1 cellular context compared by ENCODE assay signal in the genomic region with DNA sequence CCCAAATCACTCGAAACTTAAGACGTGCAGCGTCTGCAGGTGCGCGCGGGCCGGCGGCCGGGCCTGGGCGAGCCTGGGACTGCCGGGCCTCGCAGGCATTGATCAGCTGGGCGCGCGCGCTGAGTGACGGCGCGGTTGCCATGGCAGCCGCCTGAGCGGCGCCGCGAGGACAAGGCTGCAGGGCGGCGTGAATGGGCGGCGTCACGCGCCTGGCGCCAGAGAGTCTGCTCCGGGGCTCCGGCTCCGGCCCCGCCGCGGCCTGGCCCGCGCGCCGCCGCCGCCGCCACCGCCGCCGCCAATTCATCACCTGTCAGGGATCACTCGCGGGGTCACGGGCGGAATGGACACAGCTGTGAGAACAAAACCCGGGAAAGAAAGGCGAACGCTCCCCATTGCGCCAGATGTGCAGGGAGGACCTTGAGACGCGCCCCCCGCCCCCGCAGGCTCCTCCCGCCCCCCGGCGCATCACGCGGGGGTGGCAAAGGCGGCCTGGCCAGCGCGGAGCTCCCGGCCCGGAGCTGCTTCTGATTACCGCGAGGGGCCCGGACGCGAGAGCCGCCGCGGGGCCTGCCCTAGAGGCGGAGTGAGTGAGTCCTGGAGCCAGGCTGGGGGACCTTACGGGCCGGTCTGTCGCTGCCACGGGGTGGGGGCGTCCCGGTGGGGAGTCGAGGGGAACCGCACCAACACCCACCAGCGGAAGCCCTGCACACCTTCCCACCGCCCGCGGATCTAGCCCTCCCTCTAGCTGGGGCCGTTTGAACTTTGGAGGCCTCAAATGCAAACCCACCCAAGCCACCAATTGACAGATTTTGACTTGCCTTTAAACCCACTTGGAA.
TF ChIP-seq lines count a peak whose summit lies in the region.

No MANE protein-coding gene starts in this region.

TF ChIP-seq in HEK293, 187 proteins besides CTCF, POLR2A, EP300 and RAD21 (continued from another document):
- TF ChIP-seq, protein P1, sequence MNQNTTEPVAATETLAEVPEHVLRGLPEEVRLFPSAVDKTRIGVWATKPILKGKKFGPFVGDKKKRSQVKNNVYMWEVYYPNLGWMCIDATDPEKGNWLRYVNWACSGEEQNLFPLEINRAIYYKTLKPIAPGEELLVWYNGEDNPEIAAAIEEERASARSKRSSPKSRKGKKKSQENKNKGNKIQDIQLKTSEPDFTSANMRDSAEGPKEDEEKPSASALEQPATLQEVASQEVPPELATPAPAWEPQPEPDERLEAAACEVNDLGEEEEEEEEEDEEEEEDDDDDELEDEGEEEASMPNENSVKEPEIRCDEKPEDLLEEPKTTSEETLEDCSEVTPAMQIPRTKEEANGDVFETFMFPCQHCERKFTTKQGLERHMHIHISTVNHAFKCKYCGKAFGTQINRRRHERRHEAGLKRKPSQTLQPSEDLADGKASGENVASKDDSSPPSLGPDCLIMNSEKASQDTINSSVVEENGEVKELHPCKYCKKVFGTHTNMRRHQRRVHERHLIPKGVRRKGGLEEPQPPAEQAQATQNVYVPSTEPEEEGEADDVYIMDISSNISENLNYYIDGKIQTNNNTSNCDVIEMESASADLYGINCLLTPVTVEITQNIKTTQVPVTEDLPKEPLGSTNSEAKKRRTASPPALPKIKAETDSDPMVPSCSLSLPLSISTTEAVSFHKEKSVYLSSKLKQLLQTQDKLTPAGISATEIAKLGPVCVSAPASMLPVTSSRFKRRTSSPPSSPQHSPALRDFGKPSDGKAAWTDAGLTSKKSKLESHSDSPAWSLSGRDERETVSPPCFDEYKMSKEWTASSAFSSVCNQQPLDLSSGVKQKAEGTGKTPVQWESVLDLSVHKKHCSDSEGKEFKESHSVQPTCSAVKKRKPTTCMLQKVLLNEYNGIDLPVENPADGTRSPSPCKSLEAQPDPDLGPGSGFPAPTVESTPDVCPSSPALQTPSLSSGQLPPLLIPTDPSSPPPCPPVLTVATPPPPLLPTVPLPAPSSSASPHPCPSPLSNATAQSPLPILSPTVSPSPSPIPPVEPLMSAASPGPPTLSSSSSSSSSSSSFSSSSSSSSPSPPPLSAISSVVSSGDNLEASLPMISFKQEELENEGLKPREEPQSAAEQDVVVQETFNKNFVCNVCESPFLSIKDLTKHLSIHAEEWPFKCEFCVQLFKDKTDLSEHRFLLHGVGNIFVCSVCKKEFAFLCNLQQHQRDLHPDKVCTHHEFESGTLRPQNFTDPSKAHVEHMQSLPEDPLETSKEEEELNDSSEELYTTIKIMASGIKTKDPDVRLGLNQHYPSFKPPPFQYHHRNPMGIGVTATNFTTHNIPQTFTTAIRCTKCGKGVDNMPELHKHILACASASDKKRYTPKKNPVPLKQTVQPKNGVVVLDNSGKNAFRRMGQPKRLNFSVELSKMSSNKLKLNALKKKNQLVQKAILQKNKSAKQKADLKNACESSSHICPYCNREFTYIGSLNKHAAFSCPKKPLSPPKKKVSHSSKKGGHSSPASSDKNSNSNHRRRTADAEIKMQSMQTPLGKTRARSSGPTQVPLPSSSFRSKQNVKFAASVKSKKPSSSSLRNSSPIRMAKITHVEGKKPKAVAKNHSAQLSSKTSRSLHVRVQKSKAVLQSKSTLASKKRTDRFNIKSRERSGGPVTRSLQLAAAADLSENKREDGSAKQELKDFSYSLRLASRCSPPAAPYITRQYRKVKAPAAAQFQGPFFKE (tag by site-specific recombination; IDR thresholded peaks at IDR 0.05; ENCODE audit: borderline replicate concordance): no peak
- peak; percentile 34; the same call in 1 of the 2 replicates for TF ChIP-seq ZBTB8A (tag by site-specific recombination; IDR thresholded peaks at IDR 0.05)
- TF ChIP-seq ZSCAN30 (tag by site-specific recombination; IDR thresholded peaks at IDR 0.05): 0 out of 2 replicates have a peak, but pooled peaks have one; percentile 29
- TF ChIP-seq ZNF112 (tag by site-specific recombination; IDR thresholded peaks at IDR 0.05): no peak
- TF ChIP-seq SP3 (tag by site-specific recombination; IDR thresholded peaks at IDR 0.05): peak; percentile 70
- TF ChIP-seq ZNF596 (tag by site-specific recombination; IDR thresholded peaks at IDR 0.05): no peak
- TF ChIP-seq ZFHX2 (tag by site-specific recombination; conservative IDR thresholded peaks at IDR 0.05): peak; percentile 81
- peak; percentile 67 for TF ChIP-seq EGR2 (tag by site-specific recombination; IDR thresholded peaks at IDR 0.05; ENCODE audit: low read depth)
- TF ChIP-seq SETDB1 (IDR thresholded peaks at IDR 0.05; ENCODE audit: insufficient read length, low read length): no peak
- no peak for TF ChIP-seq GLIS1 (tag by site-specific recombination; IDR thresholded peaks at IDR 0.05)
- TF ChIP-seq PBX3 (CRISPR knock-in tag; IDR thresholded peaks at IDR 0.05): peak; percentile 53; the same call in 1 of the 2 replicates
- TF ChIP-seq, protein P2, sequence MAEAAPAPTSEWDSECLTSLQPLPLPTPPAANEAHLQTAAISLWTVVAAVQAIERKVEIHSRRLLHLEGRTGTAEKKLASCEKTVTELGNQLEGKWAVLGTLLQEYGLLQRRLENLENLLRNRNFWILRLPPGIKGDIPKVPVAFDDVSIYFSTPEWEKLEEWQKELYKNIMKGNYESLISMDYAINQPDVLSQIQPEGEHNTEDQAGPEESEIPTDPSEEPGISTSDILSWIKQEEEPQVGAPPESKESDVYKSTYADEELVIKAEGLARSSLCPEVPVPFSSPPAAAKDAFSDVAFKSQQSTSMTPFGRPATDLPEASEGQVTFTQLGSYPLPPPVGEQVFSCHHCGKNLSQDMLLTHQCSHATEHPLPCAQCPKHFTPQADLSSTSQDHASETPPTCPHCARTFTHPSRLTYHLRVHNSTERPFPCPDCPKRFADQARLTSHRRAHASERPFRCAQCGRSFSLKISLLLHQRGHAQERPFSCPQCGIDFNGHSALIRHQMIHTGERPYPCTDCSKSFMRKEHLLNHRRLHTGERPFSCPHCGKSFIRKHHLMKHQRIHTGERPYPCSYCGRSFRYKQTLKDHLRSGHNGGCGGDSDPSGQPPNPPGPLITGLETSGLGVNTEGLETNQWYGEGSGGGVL (tag by site-specific recombination; IDR thresholded peaks at IDR 0.05): 0 out of 2 replicates have a peak, but pooled peaks have one; percentile 39
- TF ChIP-seq SP2 (tag by site-specific recombination; IDR thresholded peaks at IDR 0.05): peak; percentile 43
- peak; percentile 35; the same call in 1 of the 2 replicates for TF ChIP-seq ZNF335 (tag by site-specific recombination; conservative IDR thresholded peaks at IDR 0.05)
- TF ChIP-seq, protein P3, sequence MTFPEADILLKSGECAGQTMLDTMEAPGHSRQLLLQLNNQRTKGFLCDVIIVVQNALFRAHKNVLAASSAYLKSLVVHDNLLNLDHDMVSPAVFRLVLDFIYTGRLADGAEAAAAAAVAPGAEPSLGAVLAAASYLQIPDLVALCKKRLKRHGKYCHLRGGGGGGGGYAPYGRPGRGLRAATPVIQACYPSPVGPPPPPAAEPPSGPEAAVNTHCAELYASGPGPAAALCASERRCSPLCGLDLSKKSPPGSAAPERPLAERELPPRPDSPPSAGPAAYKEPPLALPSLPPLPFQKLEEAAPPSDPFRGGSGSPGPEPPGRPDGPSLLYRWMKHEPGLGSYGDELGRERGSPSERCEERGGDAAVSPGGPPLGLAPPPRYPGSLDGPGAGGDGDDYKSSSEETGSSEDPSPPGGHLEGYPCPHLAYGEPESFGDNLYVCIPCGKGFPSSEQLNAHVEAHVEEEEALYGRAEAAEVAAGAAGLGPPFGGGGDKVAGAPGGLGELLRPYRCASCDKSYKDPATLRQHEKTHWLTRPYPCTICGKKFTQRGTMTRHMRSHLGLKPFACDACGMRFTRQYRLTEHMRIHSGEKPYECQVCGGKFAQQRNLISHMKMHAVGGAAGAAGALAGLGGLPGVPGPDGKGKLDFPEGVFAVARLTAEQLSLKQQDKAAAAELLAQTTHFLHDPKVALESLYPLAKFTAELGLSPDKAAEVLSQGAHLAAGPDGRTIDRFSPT (tag by site-specific recombination; IDR thresholded peaks at IDR 0.05): peak; percentile 53
- TF ChIP-seq, protein P4, sequence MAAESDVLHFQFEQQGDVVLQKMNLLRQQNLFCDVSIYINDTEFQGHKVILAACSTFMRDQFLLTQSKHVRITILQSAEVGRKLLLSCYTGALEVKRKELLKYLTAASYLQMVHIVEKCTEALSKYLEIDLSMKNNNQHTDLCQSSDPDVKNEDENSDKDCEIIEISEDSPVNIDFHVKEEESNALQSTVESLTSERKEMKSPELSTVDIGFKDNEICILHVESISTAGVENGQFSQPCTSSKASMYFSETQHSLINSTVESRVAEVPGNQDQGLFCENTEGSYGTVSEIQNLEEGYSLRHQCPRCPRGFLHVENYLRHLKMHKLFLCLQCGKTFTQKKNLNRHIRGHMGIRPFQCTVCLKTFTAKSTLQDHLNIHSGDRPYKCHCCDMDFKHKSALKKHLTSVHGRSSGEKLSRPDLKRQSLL (tag by site-specific recombination; IDR thresholded peaks at IDR 0.05): peak; percentile 59; the same call in 1 of the 2 replicates
- peak; percentile 66 for TF ChIP-seq PATZ1 (tag by site-specific recombination; IDR thresholded peaks at IDR 0.05)
- no peak for TF ChIP-seq ZNF768 (tag by site-specific recombination; IDR thresholded peaks at IDR 0.05)
- no peak for TF ChIP-seq ZFP41 (tag by site-specific recombination; IDR thresholded peaks at IDR 0.05; ENCODE audit: borderline replicate concordance)
